ENCODE assay signal across 32 cellular contexts in the genomic region with DNA sequence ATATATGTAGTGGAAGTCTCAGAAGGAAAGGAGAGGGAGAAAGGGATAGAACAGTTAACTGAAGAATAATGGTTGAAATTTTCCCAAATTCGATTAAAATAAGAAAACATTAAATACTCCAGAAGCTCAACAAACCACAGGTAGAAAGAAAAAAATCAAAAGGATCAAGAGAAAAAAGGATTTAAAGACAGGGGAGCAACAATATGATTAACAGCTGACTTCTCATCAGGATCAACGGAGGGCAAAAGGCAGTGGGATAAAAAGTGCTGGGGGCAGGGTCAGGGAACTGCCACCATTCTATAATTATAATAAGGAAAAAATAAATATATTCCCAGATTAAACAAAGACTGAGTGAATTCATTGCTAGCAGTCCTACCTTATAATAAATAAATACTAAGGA. TPM values are rescaled to one million over a fixed set of nuclear protein-coding genes. Genes with fewer than 3 reads are reported as not detected.
"Had no signal": no experiment of that assay in that cellular context is flagged by ENCODE, and none has a peak within 500 bp of the region (broad histone marks: within the 10 kb centered on the region; RNA-seq: fewer than 3 reads in every experiment).

No MANE protein-coding gene starts in this region.

- DNase-seq: activated B cell treated with CpG ODN at 0.5 μM for 24 hours; activated CD4-positive, alpha-beta memory T cell treated with anti-CD3 and anti-CD28 coated beads for 36 hours; activated CD4-positive, alpha-beta memory T cell treated with anti-CD3 and anti-CD28 coated beads, Interleukin-2, amount 10 ng/mL, durations not matched to agents 7 days and 5 days; activated CD4-positive, alpha-beta T cell treated with anti-CD3 and anti-CD28 coated beads for 1 hour; activated CD4-positive, alpha-beta T cell treated with anti-CD3 and anti-CD28 coated beads for 36 hours; activated CD4-positive, alpha-beta T cell treated with anti-CD3 and anti-CD28 coated beads for 4 hours; activated CD4-positive, alpha-beta T cell treated with anti-CD3 and anti-CD28 coated beads for 48 hours; activated CD4-positive, alpha-beta T cell treated with anti-CD3 and anti-CD28 coated beads, Interleukin-2, amount 10 ng/mL, durations not matched to agents 24 days and 14 days; activated CD4-positive, alpha-beta T cell treated with anti-CD3 and anti-CD28 coated beads, Interleukin-2, amount 10 ng/mL, durations not matched to agents 7 days and 5 days; activated CD4-positive, alpha-beta T cell treated with anti-CD3 and anti-CD28 coated beads, Interleukin-2, amount 50 U/mL, for 1 hour; activated CD4-positive, alpha-beta T cell treated with anti-CD3 and anti-CD28 coated beads, Interleukin-2, amount 50 U/mL, for 4 hours; activated CD4-positive, alpha-beta T cell treated with anti-CD3 and anti-CD28 coated beads, Interleukin-2, amount 50 U/mL, for 48 hours; activated CD4-positive, CD25-positive, alpha-beta regulatory T cell; activated CD4-positive, CD25-positive, alpha-beta regulatory T cell treated with anti-CD3 and anti-CD28 coated beads, Interleukin-2, amount 50 U/mL, for 72 hours; activated CD8-positive, alpha-beta memory T cell treated with anti-CD3 and anti-CD28 coated beads for 24 hours; activated CD8-positive, alpha-beta memory T cell treated with anti-CD3 and anti-CD28 coated beads, Interleukin-2, amount 10 ng/mL, durations not matched to agents 7 days and 5 days; activated CD8-positive, alpha-beta memory T cell treated with anti-CD3 and anti-CD28 coated beads, Interleukin-2, amount 50 U/mL, for 4 hours; activated CD8-positive, alpha-beta memory T cell treated with anti-CD3 and anti-CD28 coated beads, Interleukin-2, amount 50 U/mL, for 48 hours; activated CD8-positive, alpha-beta T cell treated with anti-CD3 and anti-CD28 coated beads for 36 hours; activated CD8-positive, alpha-beta T cell treated with anti-CD3 and anti-CD28 coated beads, Interleukin-2, amount 10 ng/mL, durations not matched to agents 7 days and 5 days; activated T-cell treated with anti-CD3 and anti-CD28 coated beads for 4 hours; activated T-cell treated with anti-CD3 and anti-CD28 coated beads, Interleukin-2, amount 50 U/mL, for 1 hour; T-cell; T-helper 1 cell; T-helper 17 cell; T-helper 2 cell; T-helper 9 cell; T1000; WERI-Rb-1 had no signal

- H3K36me3 ChIP-seq: WERI-Rb-1 had no signal

- H3K27ac ChIP-seq: VCaP, WERI-Rb-1 had no signal

- ATAC-seq: activated CD4-positive, alpha-beta T cell treated with anti-CD3 and anti-CD28 coated beads for 36 hours; activated CD4-positive, CD25-positive, alpha-beta regulatory T cell treated with anti-CD3 and anti-CD28 coated beads, Interleukin-2, amount 50 U/mL, for 24 hours; activated CD8-positive, alpha-beta memory T cell treated with anti-CD3 and anti-CD28 coated beads, Interleukin-2, amount 10 ng/mL, durations not matched to agents 7 days and 5 days; activated CD8-positive, alpha-beta T cell treated with anti-CD3 and anti-CD28 coated beads for 36 hours; activated CD8-positive, alpha-beta T cell treated with anti-CD3 and anti-CD28 coated beads, Interleukin-2, amount 10 ng/mL, durations not matched to agents 7 days and 5 days; T-cell; T-helper 17 cell; WTC11 had no signal

RNA-seq across cellular contexts. Expression of a gene that starts 55.3 kb away (rescaled TPM):
- total RNA-seq: WTC11 had no signal
